ENCODE assay signal across 8 cellular contexts in genomic region chr3:64484289-64484992, GRCh38.
DNase-seq lines count a peak whose midpoint lies in the region; ATAC-seq and TF ChIP-seq lines count a peak whose summit lies in the region.

No MANE protein-coding gene starts in this region.

- peak overlapping the region in 1 of 2 donors; percentile 31 for H3K27ac ChIP-seq in lung (ENCODE audit: low read depth in 1 of 2, low read length in 1 of 2)

- no peak overlapping the region for H3K4me3 ChIP-seq in lung

- no peaks in the 10 kb centered on the region for H3K9me3 ChIP-seq in lung (ENCODE audit: control insufficient read depth in 2 of 2, insufficient read depth in 1 of 2, low read length in 1 of 2)

- TF ChIP-seq CTCF in lung (IDR thresholded peaks at IDR 0.05; ENCODE audit: control extremely low read depth, extremely low read depth): peak; percentile 89

- peaks cover 0 to 1% of the 10 kb centered on the region in 2 donors for H3K4me1 ChIP-seq in lung (ENCODE audit: control insufficient read depth in 2 of 2, insufficient read depth in 2 of 2, low read length in 2 of 2)

- no peaks in the 10 kb centered on the region for H3K36me3 ChIP-seq in lung (ENCODE audit: control insufficient read depth in 2 of 2, insufficient read depth in 2 of 2, low read length in 2 of 2)

- WGBS in lung, 2 donors: 22 to 25% methylated on average over 4 of the region's 4 CpGs

- DNase-seq in CMK (ENCODE audit: low read depth) (peak; percentile 3), NCI-H524 treated with DMSO at 0.1 percent for 48 hours (lab: John Stamatoyannopoulos, UW) (peak; percentile 1), lung (ENCODE audit: low spot score) (peak; percentile 77)
- DNase-seq in activated CD4-positive, alpha-beta T cell treated with anti-CD3 and anti-CD28 coated beads, Interleukin-2, amount 50 U/mL, for 24 hours (ENCODE audit: low read depth in 1 of 2, low spot score in 1 of 2): peak; percentile 39 to 53
- peak; percentile 34 for DNase-seq in effector CD4-positive, alpha-beta T cell
- DNase-seq in stimulated activated CD8-positive, alpha-beta memory T cell treated with anti-CD3 and anti-CD28 coated beads, Interleukin-4, amount 100 ng/mL, for 24 hours (ENCODE audit: low read depth): peak; percentile 46

- H3K27me3 ChIP-seq in lung (ENCODE audit: control insufficient read depth, insufficient read depth): no peaks in the 10 kb centered on the region

- ATAC-seq in GM19372 (IDR thresholded peaks at IDR 0.05; ENCODE audit: low read depth, unreplicated experiment): peak; percentile 96
- peak; percentile 96 for ATAC-seq in HG03432 (IDR thresholded peaks at IDR 0.05; ENCODE audit: unreplicated experiment)
- ATAC-seq in lung (ENCODE audit: insufficient read depth, low FRiP score): peak; percentile 86

Comparison
In these comparisons a context has a peak if more than half of its experiments do, and no peak if none do; other contexts are left out.
1. DNase-seq: peak in every context shown above with its lines; median percentile 77 in lung; 46 in activated CD4-positive, alpha-beta T cell treated with anti-CD3 and anti-CD28 coated beads, Interleukin-2, amount 50 U/mL, for 24 hours; 46 in stimulated activated CD8-positive, alpha-beta memory T cell treated with anti-CD3 and anti-CD28 coated beads, Interleukin-4, amount 100 ng/mL, for 24 hours; 34 in effector CD4-positive, alpha-beta T cell; 3 in CMK; 1 in NCI-H524 treated with DMSO at 0.1 percent for 48 hours.